ENCODE assay signal across 9 cellular contexts in the genomic region with DNA sequence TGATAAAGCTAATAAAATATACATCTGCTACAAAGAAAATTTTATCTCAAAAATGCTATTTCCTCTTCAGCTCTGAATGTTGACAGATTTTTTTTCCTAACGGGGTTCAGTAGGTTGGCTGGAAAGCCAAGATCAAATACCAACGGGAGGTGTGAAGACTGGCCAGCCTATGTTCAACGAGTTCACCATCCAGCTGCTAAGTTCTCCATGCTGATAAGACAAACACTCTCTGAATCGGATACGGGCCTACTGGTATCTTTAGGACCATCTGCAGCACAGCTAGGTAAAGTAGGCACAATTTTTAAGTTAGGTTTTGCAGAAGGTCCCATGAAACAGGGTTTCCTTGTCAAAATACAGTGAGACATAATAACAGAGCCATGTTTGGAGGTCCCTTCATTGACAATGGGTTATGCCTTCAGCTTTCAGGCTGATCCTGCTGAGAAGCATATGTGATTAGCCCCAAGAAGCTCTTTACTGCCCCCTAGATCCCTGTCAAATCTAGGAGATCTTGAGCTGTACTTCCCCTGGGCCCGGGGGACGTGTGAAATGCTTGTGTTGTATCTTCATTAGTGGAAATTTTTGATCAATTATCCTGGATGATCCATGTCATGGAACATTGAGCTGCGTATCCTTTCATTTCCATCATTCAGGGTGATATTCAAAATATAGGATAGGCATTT.
DNase-seq lines count a peak whose midpoint lies in the region; ATAC-seq and TF ChIP-seq lines count a peak whose summit lies in the region.
"Had no signal": no experiment of that assay in that cellular context is flagged by ENCODE, and none has a peak within 500 bp of the region (broad histone marks: within the 10 kb centered on the region; RNA-seq: fewer than 3 reads in every experiment).

No MANE protein-coding gene starts in this region.

- WGBS in adrenal gland, 4 donors: 71 to 75% (median 72%) methylated on average over 8 of the region's 8 CpGs

- H3K4me1 ChIP-seq in adrenal gland (replicated peaks in 1 of 2): no peaks in the 10 kb centered on the region

- TF ChIP-seq CTCF in HFF-Myc (IDR thresholded peaks at IDR 0.05; ENCODE audit: low read depth, low read length, missing control alignments) (peak; percentile 27), WERI-Rb-1 (IDR thresholded peaks at IDR 0.05; ENCODE audit: low read depth, low read length) (peak; percentile 51), adrenal gland (IDR thresholded peaks at IDR 0.05) (peak in 1 of 6 experiments; percentile 14)

- H3K9me3 ChIP-seq in WERI-Rb-1 (ENCODE audit: severe bottlenecking): no peaks in the 10 kb centered on the region
- no peaks in the 10 kb centered on the region for H3K9me3 ChIP-seq in adrenal gland (replicated peaks in 1 of 3)

- DNase-seq in Daoy (ENCODE audit: low read depth) (peak; percentile 18), HFF-Myc (ENCODE audit: extremely low read depth, low read depth) (no peak), WERI-Rb-1 (peak; percentile 7), medulla oblongata (ENCODE audit: extremely low spot score) (peak; percentile 39), adrenal gland (no peak)
- DNase-seq: NCI-H1694 treated with DMSO at 0.1 percent for 48 hours, occipital lobe had no signal

- H3K36me3 ChIP-seq in WERI-Rb-1 (no peaks in the 10 kb centered on the region), adrenal gland (replicated peaks in 1 of 2) (no peaks in the 10 kb centered on the region)

- H3K27me3 ChIP-seq in WERI-Rb-1 (ENCODE audit: insufficient read depth, low read depth, severe bottlenecking) (peaks cover 33% of the 10 kb centered on the region), adrenal gland (no peaks in the 10 kb centered on the region)

- ATAC-seq in HG02970 (IDR thresholded peaks at IDR 0.05; ENCODE audit: low FRiP score, unreplicated experiment) (no peak), GM19467 (IDR thresholded peaks at IDR 0.05; ENCODE audit: unreplicated experiment) (no peak)

- intact Hi-C loops in adrenal gland (cut with DNase I): no loop called here

- H3K4me3 ChIP-seq in HFF-Myc (replicated peaks; ENCODE audit: low read depth, low read length) (no peak overlapping the region), WERI-Rb-1 (ENCODE audit: low read depth, low read length) (no peak overlapping the region), adrenal gland (no peak overlapping the region)

- no peak for TF ChIP-seq POLR2A in adrenal gland (IDR thresholded peaks at IDR 0.05)

- no peak overlapping the region for H3K27ac ChIP-seq in WERI-Rb-1
- H3K27ac ChIP-seq in adrenal gland: no peak overlapping the region

Comparison
In these comparisons a context has a peak if more than half of its experiments do, and no peak if none do; other contexts are left out.
1. DNase-seq: peak in Daoy (single experiment), WERI-Rb-1 (single experiment) and medulla oblongata (single experiment); none in HFF-Myc (single experiment) and adrenal gland (0 of 7).